Comparison of ENCODE assay signal across 8 cellular contexts in the genomic region with DNA sequence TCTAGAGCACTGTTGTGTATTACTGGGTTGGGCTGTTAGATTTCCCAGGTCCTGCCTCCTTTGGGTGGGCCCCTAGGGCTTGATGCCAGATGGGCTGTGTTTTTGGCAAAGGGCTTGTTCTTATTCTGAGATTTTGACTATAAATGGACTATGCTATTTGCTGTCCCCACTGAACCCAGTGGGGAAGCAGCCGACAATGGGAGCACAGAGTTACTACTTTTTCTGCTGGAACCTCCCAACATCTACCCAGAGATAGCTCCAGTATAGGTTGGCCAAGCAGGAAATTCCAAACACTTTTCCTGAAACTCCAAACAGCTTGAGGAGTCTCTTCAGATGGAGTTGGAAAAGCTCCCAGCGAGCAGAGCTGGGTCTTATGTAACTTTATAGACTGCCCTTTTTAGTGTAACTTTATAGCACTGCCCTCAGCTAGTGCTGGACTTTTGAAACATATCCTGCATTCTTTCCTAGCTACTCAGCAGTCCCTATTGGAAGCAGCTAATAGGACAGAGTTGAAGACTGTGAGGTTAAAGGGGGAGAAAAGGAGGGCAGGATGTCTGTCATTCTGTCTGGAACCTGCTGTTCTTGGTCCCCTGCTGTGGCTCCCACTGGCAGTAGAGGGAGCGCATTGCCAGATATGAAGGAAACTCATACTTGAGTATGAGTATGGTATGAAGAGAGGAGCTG. TPM values are rescaled to one million over a fixed set of nuclear protein-coding genes. Genes with fewer than 3 reads are reported as not detected.
A peak's percentile ranks its signal among the peaks of the same experiment; 100 is the strongest.
DNase-seq lines count a peak whose midpoint lies in the region; TF ChIP-seq lines count a peak whose summit lies in the region.

No MANE protein-coding gene starts in this region.

- H4K20me1 ChIP-seq in mammary epithelial cell (ENCODE audit: insufficient read depth, low read length) = no peaks in the 10 kb centered on the region

- no peaks in the 10 kb centered on the region for H3K27me3 ChIP-seq in mammary epithelial cell (ENCODE audit: insufficient read depth, low read length)
- no peaks in the 10 kb centered on the region for H3K27me3 ChIP-seq in stomach smooth muscle (ENCODE audit: control insufficient read depth in 1 of 2, insufficient read depth in 2 of 2, low read length in 2 of 2)

- H3K36me3 ChIP-seq in mammary epithelial cell (ENCODE audit: insufficient read depth, low read length) = no peaks in the 10 kb centered on the region
- no peaks in the 10 kb centered on the region for H3K36me3 ChIP-seq in stomach smooth muscle (ENCODE audit: control insufficient read depth in 2 of 2, insufficient read depth in 2 of 2, low read length in 2 of 2)

- H3K9ac ChIP-seq in mammary epithelial cell (ENCODE audit: insufficient read depth, low read length) (no peak overlapping the region), stomach smooth muscle (ENCODE audit: low read length in 2 of 2) (peak overlapping the region; percentile 49 to 58)

- no peak overlapping the region for H3K4me3 ChIP-seq in mammary epithelial cell (replicated peaks in 1 of 3; ENCODE audit: insufficient read depth in 1 of 3, low read depth in 2 of 3, low read length in 3 of 3)
- peak overlapping the region; percentile 26 to 52 for H3K4me3 ChIP-seq in stomach smooth muscle (ENCODE audit: low read length in 2 of 2)

- CTCF ChIA-PET in mammary epithelial cell (lab: Charles Lee; ENCODE audit: low non-redundant PET) = interaction anchor here (0.6 to 1.3 kb wide), 4 partner anchors 10 to 516 kb away, joined by 3 to 5 read pairs (median 4); no protein-coding TSS in a partner anchor

- H3K9me3 ChIP-seq in mammary epithelial cell (replicated peaks; ENCODE audit: insufficient read depth, low read length) (no peaks in the 10 kb centered on the region), stomach smooth muscle (ENCODE audit: control insufficient read depth in 2 of 2, low read length in 2 of 2) (no peaks in the 10 kb centered on the region)

- peaks cover 3% of the 10 kb centered on the region; the same call in 1 of the 2 replicates for H3K27me3 Mint-ChIP-seq in HFFc6 (ENCODE audit: insufficient read depth)

- peak overlapping the region; percentile 60 for H3K4me2 ChIP-seq in mammary epithelial cell (ENCODE audit: insufficient read depth, low read depth, low read length)

- peaks cover 12% of the 10 kb centered on the region for H3K9me3 Mint-ChIP-seq in HFFc6

- peaks cover 66% of the 10 kb centered on the region for H3K79me2 ChIP-seq in mammary epithelial cell (ENCODE audit: insufficient read depth, low read length)

- H3K4me1 Mint-ChIP-seq in HFFc6 (ENCODE audit: low read depth) = peaks cover 90% of the 10 kb centered on the region

- peak overlapping the region; percentile 66 for H3K4me3 Mint-ChIP-seq in HFFc6

- H3K27ac Mint-ChIP-seq in HFFc6 = peak overlapping the region; percentile 91

- peak overlapping the region; percentile 41 for H3K27ac ChIP-seq in mammary epithelial cell (ENCODE audit: insufficient read depth, low read depth, low read length)
- peak overlapping the region; percentile 85 for H3K27ac ChIP-seq in stomach smooth muscle (ENCODE audit: low read length)

- 0% methylated on average over 2 of the region's 3 CpGs for WGBS in mammary epithelial cell (ENCODE audit: low coverage, missing lambda C conversion rate)

- BruUV-seq in mammary epithelial cell (replicated peaks; lab: Mats Ljungman, UMichigan) = no TSS peak

- in situ Hi-C loops in mammary epithelial cell (cut with MboI; ENCODE audit: low sequenced_read_pairs in 2 of 2) = no loop called here

- peak; percentile 50 for TF ChIP-seq CTCF in HFFc6 (IDR thresholded peaks at IDR 0.05)
- TF ChIP-seq CTCF in mammary epithelial cell (conservative IDR thresholded peaks at IDR 0.05 in 1 of 2, IDR thresholded peaks at IDR 0.05 in 1 of 2; ENCODE audit: extremely low read depth in 1 of 2, insufficient read depth in 1 of 2, low read depth in 1 of 2, low read length in 2 of 2) = peak; percentile 13 to 37

- dilution Hi-C loops in mammary epithelial cell (cut with HindIII; ENCODE audit: low sequenced_read_pairs) = no loop called here

- H3K36me3 Mint-ChIP-seq in HFFc6 (ENCODE audit: low read depth) = peaks cover 41% of the 10 kb centered on the region

- intact Hi-C loops in mammary epithelial cell (cut with micrococcal nuclease) = loop anchor here (1.0 kb wide), 1 partner anchor 43 kb away; no protein-coding TSS in a partner anchor

- peak; percentile 94 for DNase-seq in HFFc6
- peak; percentile 50 for DNase-seq in mammary epithelial cell
- peak; percentile 91 for DNase-seq in kidney glomerular epithelial cell (lab: John Stamatoyannopoulos, UW)
- no peak for DNase-seq in stimulated activated CD4-positive, alpha-beta T cell treated with anti-CD3 and anti-CD28 coated beads, Interleukin-2, amount 100 ng/mL, for 48 hours
- no peak for DNase-seq in NK-92 (lab: John Stamatoyannopoulos, UW; ENCODE audit: unreplicated experiment)
- DNase-seq in NCI-H526 treated with DMSO at 0.1 percent for 48 hours (lab: John Stamatoyannopoulos, UW) = no peak
- no peak for DNase-seq in germinal center (ENCODE audit: low spot score)

- peak overlapping the region; percentile 28 for H2AFZ ChIP-seq in mammary epithelial cell (ENCODE audit: low read depth, low read length)

- H3K4me1 ChIP-seq in mammary epithelial cell (ENCODE audit: insufficient read depth, low read length) (peaks cover 21% of the 10 kb centered on the region), stomach smooth muscle (ENCODE audit: control insufficient read depth, insufficient read depth, low read length) (peaks cover 17% of the 10 kb centered on the region)

RNA-seq across cellular contexts. Expression of a gene that starts 21.0 kb away (rescaled TPM):
- 10 to 100 TPM; 54.0 to 70.7 (median 59.9) TPM for total RNA-seq in HFFc6 (2021; fragmentation: NEBNext Ultra II Directional; extraction: Animal tissue kit (Norgen Biotek cat#: 25700))
- 10 to 100 TPM; 27.3 to 30.0 TPM for total RNA-seq in mammary epithelial cell
- polyA plus RNA-seq in mammary epithelial cell = 8.6 TPM
- polyA minus RNA-seq in mammary epithelial cell = 14.2 TPM

Comparison
In these comparisons a context has a peak if more than half of its experiments do, and no peak if none do; other contexts are left out.
1. DNase-seq: peak in HFFc6 (single experiment), mammary epithelial cell (single experiment) and kidney glomerular epithelial cell (single experiment); none in stimulated activated CD4-positive, alpha-beta T cell treated with anti-CD3 and anti-CD28 coated beads, Interleukin-2, amount 100 ng/mL, for 48 hours (0 of 2), NK-92 (single experiment), NCI-H526 treated with DMSO at 0.1 percent for 48 hours (single experiment) and germinal center (single experiment).
2. H3K4me3 ChIP-seq: peak in stomach smooth muscle (2 of 2); none in mammary epithelial cell (0 of 3).